ENCODE assay signal across 17 cellular contexts in the genomic region with DNA sequence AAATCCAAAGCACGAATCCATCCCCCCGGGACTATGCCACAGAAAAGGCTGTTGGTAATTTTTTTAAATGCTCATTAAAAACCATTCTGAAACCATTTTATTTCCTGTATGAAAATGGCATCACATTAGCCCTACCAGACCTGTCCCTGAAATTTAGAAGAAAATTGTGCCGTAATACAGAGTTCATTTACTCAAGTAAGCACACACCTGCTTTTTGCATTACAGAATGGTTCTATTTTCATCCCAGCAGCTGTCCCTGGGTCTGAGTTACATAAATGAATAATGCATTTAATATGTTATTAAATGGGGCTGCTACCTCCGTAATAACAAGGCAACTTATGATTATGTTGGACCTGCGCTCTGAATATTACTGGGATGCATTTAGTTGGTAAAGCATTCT.
"Had no signal": no experiment of that assay in that cellular context is flagged by ENCODE, and none has a peak within 500 bp of the region (broad histone marks: within the 10 kb centered on the region; RNA-seq: fewer than 3 reads in every experiment).

No MANE protein-coding gene starts in this region.

- H3K27me3 ChIP-seq: SJSA1 had no signal

- H3K4me3 ChIP-seq: SJSA1, SK-N-MC had no signal

- H3K9me3 ChIP-seq: SJSA1 had no signal

- H3K27ac ChIP-seq: SJSA1, SK-N-MC had no signal

- H3K4me1 ChIP-seq: SJSA1 had no signal

- DNase-seq: KBM-7, NCI-H1092, NCI-H1417, NCI-H187, NCI-H2029, NCI-H2081 treated with DMSO at 0.1 percent for 48 hours, NCI-H2171, NCI-H226, NCI-H446, NCI-H510A, NCI-H524 treated with DMSO at 0.1 percent for 48 hours, NCI-H82, Right ventricle myocardium superior, RPMI8226, SIG-M5 had no signal

- H3K36me3 ChIP-seq: SJSA1 had no signal
